In genomic region chr7:22942191-22942590, GRCh38 we compare ENCODE assay signal across 19 cellular contexts.
"Had no signal": no experiment of that assay in that cellular context is flagged by ENCODE, and none has a peak within 500 bp of the region (broad histone marks: within the 10 kb centered on the region; RNA-seq: fewer than 3 reads in every experiment).

No MANE protein-coding gene starts in this region.

- H3K4me3 Mint-ChIP-seq: activated T-helper 1 cell treated with anti-CD3 and anti-CD28 coated beads, Interleukin-12 subunit alpha, Interleukin-12 subunit beta, Interleukin-2, Interleukin-4 antibody, amounts not matched to agents 30 ng/mL and 10 ng/mL and 1 ng/mL, durations not matched to agents 14 hours and 24 hours and 36 hours; dendritic cell treated with granulocyte-macrophage colony-stimulating factor and Interleukin-4, amounts not matched to agents 40 ng/mL and 50 ng/mL, for 4 days; natural killer cell treated with Interleukin-12 subunit alpha and Interleukin-12 subunit beta and Interleukin-15 and Interleukin-18, amount 100 ng/mL, for 72 hours; stimulated activated naive B cell treated with anti-CD40 and anti-IgM and Interleukin-4, amounts not matched to agents 10 μg/mL and 1 μg/mL and 100 μg/mL, for 72 hours had no signal

- H3K27ac Mint-ChIP-seq: activated naive CD4-positive, alpha-beta T cell treated with anti-CD3 and anti-CD28 coated beads, Interleukin-2, amount 50 U/mL, for 72 hours; activated T-helper 1 cell treated with anti-CD3 and anti-CD28 coated beads, Interleukin-12 subunit alpha, Interleukin-12 subunit beta, Interleukin-2, Interleukin-4 antibody, amounts not matched to agents 30 ng/mL and 10 ng/mL and 1 ng/mL, durations not matched to agents 14 hours and 24 hours and 36 hours; dendritic cell treated with granulocyte-macrophage colony-stimulating factor and Interleukin-4, amounts not matched to agents 40 ng/mL and 50 ng/mL, for 4 days; natural killer cell treated with Interleukin-12 subunit alpha and Interleukin-12 subunit beta and Interleukin-15 and Interleukin-18, amount 100 ng/mL, for 72 hours; stimulated activated naive B cell treated with anti-CD40 and anti-IgM and Interleukin-4, amounts not matched to agents 10 μg/mL and 1 μg/mL and 100 μg/mL, for 72 hours had no signal

- H3K27ac ChIP-seq: esophagus squamous epithelium, heart right ventricle, lower lobe of right lung, thoracic aorta, upper lobe of right lung, VCaP had no signal

- H3K27me3 ChIP-seq: esophagus squamous epithelium, heart right ventricle, upper lobe of right lung had no signal

- H3K27me3 Mint-ChIP-seq: dendritic cell treated with granulocyte-macrophage colony-stimulating factor and Interleukin-4, amounts not matched to agents 40 ng/mL and 50 ng/mL, for 4 days; natural killer cell treated with Interleukin-12 subunit alpha and Interleukin-12 subunit beta and Interleukin-15 and Interleukin-18, amount 100 ng/mL, for 72 hours; stimulated activated naive B cell treated with anti-CD40 and anti-IgM and Interleukin-4, amounts not matched to agents 10 μg/mL and 1 μg/mL and 100 μg/mL, for 72 hours had no signal

- H3K9me3 Mint-ChIP-seq: activated naive CD4-positive, alpha-beta T cell treated with anti-CD3 and anti-CD28 coated beads, Interleukin-2, amount 50 U/mL, for 72 hours; activated T-helper 1 cell treated with anti-CD3 and anti-CD28 coated beads, Interleukin-12 subunit alpha, Interleukin-12 subunit beta, Interleukin-2, Interleukin-4 antibody, amounts not matched to agents 30 ng/mL and 10 ng/mL and 1 ng/mL, durations not matched to agents 14 hours and 24 hours and 36 hours; dendritic cell treated with granulocyte-macrophage colony-stimulating factor and Interleukin-4, amounts not matched to agents 40 ng/mL and 50 ng/mL, for 4 days; natural killer cell treated with Interleukin-12 subunit alpha and Interleukin-12 subunit beta and Interleukin-15 and Interleukin-18, amount 100 ng/mL, for 72 hours; stimulated activated naive B cell treated with anti-CD40 and anti-IgM and Interleukin-4, amounts not matched to agents 10 μg/mL and 1 μg/mL and 100 μg/mL, for 72 hours had no signal

- ATAC-seq: activated naive CD4-positive, alpha-beta T cell treated with anti-CD3 and anti-CD28 coated beads, Interleukin-2, amount 50 U/mL, for 72 hours; heart right ventricle; lower lobe of right lung; natural killer cell treated with Interleukin-12 subunit alpha and Interleukin-12 subunit beta and Interleukin-15 and Interleukin-18, amount 100 ng/mL, for 72 hours; stimulated activated naive B cell treated with anti-CD40 and anti-IgM and Interleukin-4, amounts not matched to agents 10 μg/mL and 1 μg/mL and 100 μg/mL, for 72 hours; upper lobe of right lung had no signal

- H3K36me3 Mint-ChIP-seq: activated naive CD4-positive, alpha-beta T cell treated with anti-CD3 and anti-CD28 coated beads, Interleukin-2, amount 50 U/mL, for 72 hours; natural killer cell treated with Interleukin-12 subunit alpha and Interleukin-12 subunit beta and Interleukin-15 and Interleukin-18, amount 100 ng/mL, for 72 hours had no signal

- H3K4me3 ChIP-seq: esophagus squamous epithelium, heart right ventricle, lower lobe of right lung, thoracic aorta, upper lobe of right lung had no signal

- H3K9me3 ChIP-seq: esophagus squamous epithelium, heart right ventricle, lower lobe of right lung, thoracic aorta, upper lobe of right lung had no signal

- DNase-seq: activated CD4-positive, alpha-beta T cell treated with anti-CD3 and anti-CD28 coated beads, Interleukin-2, amount 50 U/mL, for 48 hours; activated gamma-delta T cell treated with Interleukin-2 at 50 U/mL for 16 hours; activated T-cell treated with anti-CD3 and anti-CD28 coated beads for 4 hours; effector CD8-positive, alpha-beta T cell; esophagus squamous epithelium; heart right ventricle; lower lobe of right lung; nucleus accumbens; posterior cingulate gyrus; retina; stimulated activated naive B cell treated with anti-CD40 and anti-IgM and Interleukin-4, amounts not matched to agents 10 μg/mL and 1 μg/mL and 100 μg/mL, for 72 hours; T-helper 2 cell; upper lobe of right lung had no signal

- H3K4me1 ChIP-seq: esophagus squamous epithelium, heart right ventricle, lower lobe of right lung, upper lobe of right lung had no signal
